In genomic region chr12:2288001-2288400, GRCh38 we compare ENCODE assay signal across 11 cellular contexts.
DNase-seq lines count a peak whose midpoint lies in the region; ATAC-seq and TF ChIP-seq lines count a peak whose summit lies in the region.
"Had no signal": no experiment of that assay in that cellular context is flagged by ENCODE, and none has a peak within 500 bp of the region (broad histone marks: within the 10 kb centered on the region; RNA-seq: fewer than 3 reads in every experiment).

No MANE protein-coding gene starts in this region.

- TF ChIP-seq CTCF in left ventricle myocardium inferior (IDR thresholded peaks at IDR 0.05; ENCODE audit: borderline replicate concordance): no peak
- no peak for TF ChIP-seq CTCF in thoracic aorta (IDR thresholded peaks at IDR 0.05)
- TF ChIP-seq CTCF in PC-3 (conservative IDR thresholded peaks at IDR 0.05; ENCODE audit: low read depth, low read length): no peak

- no peak overlapping the region for H2AFZ ChIP-seq in PC-3 (ENCODE audit: low read length)

- no peaks in the 10 kb centered on the region for H3K9me2 ChIP-seq in PC-3 (replicated peaks; ENCODE audit: low read length)

- intact Hi-C loops in left ventricle myocardium inferior (cut with micrococcal nuclease) (loop anchor here (10.0 kb wide), 1 partner anchor 233 kb away; the partner anchor contains the start of gene CACNA1C), PC-3 (cut with micrococcal nuclease) (no loop called here)

- H3K27ac ChIP-seq in SK-N-MC: peak overlapping the region; percentile 99
- H3K27ac ChIP-seq in left ventricle myocardium inferior (replicated peaks): peak overlapping the region; percentile 83
- peak overlapping the region; percentile 60 to 62 for H3K27ac ChIP-seq in thoracic aorta
- H3K27ac ChIP-seq in PC-3 (ENCODE audit: low read length): no peak overlapping the region
- H3K27ac ChIP-seq: neutrophil had no signal

- no peaks in the 10 kb centered on the region for H3K9me3 ChIP-seq in SK-N-MC (ENCODE audit: low read depth, low read length)
- no peaks in the 10 kb centered on the region for H3K9me3 ChIP-seq in left ventricle myocardium inferior (replicated peaks)
- H3K9me3 ChIP-seq in thoracic aorta: no peaks in the 10 kb centered on the region
- H3K9me3 ChIP-seq in PC-3 (ENCODE audit: low read length): no peaks in the 10 kb centered on the region
- H3K9me3 ChIP-seq: neutrophil had no signal

- no peaks in the 10 kb centered on the region for H4K20me1 ChIP-seq in PC-3 (ENCODE audit: low read length)

- H3K27me3 ChIP-seq in left ventricle myocardium inferior (ENCODE audit: low read depth) (no peaks in the 10 kb centered on the region), thoracic aorta (replicated peaks; ENCODE audit: insufficient read depth) (no peaks in the 10 kb centered on the region), PC-3 (ENCODE audit: low read length) (peaks cover 72% of the 10 kb centered on the region)
- H3K27me3 ChIP-seq: neutrophil had no signal

- H3K79me2 ChIP-seq in PC-3 (ENCODE audit: low read length): no peaks in the 10 kb centered on the region

- DNase-seq in Kasumi-1 (lab: John Stamatoyannopoulos, UW) (peak; percentile 32 to 35), SK-N-MC (ENCODE audit: low read depth, low spot score) (no peak), left ventricle myocardium inferior (no peak), thoracic aorta (ENCODE audit: low spot score) (no peak), PC-3 (no peak), KG1 (lab: John Stamatoyannopoulos, UW) (no peak)
- no peak for DNase-seq in activated naive CD4-positive, alpha-beta T cell (lab: John Stamatoyannopoulos, UW)
- DNase-seq: activated T-cell treated with anti-CD3 and anti-CD28 coated beads, Interleukin-2, amount 50 U/mL, for 72 hours; central memory CD4-positive, alpha-beta T cell; DMS79 had no signal

- H3K4me3 ChIP-seq in SK-N-MC (peak overlapping the region; percentile 68; the same call in 1 of the 2 replicates), left ventricle myocardium inferior (no peak overlapping the region), thoracic aorta (no peak overlapping the region), PC-3 (ENCODE audit: low read length) (no peak overlapping the region)

- H3K36me3 ChIP-seq in SK-N-MC (ENCODE audit: insufficient read depth, low read length): no peaks in the 10 kb centered on the region
- no peaks in the 10 kb centered on the region for H3K36me3 ChIP-seq in left ventricle myocardium inferior
- H3K36me3 ChIP-seq in thoracic aorta: no peaks in the 10 kb centered on the region
- H3K36me3 ChIP-seq in PC-3 (ENCODE audit: low read depth, low read length): no peaks in the 10 kb centered on the region
- H3K36me3 ChIP-seq: neutrophil had no signal

- no TSS peak for BruUV-seq in PC-3 (replicated peaks; lab: Mats Ljungman, UMichigan)

- ATAC-seq in thoracic aorta (ENCODE audit: insufficient number of reproducible peaks, low FRiP score, low read depth) (no peak), PC-3 (no peak)
- ATAC-seq: activated T-cell treated with anti-CD3 and anti-CD28 coated beads, Interleukin-2, amount 50 U/mL, for 72 hours had no signal

- CTCF ChIA-PET in PC-3 (lab: Charles Lee): no interaction called here

- peaks cover 100% of the 10 kb centered on the region for H3K4me1 ChIP-seq in left ventricle myocardium inferior
- peaks cover 38 to 100% of the 10 kb centered on the region in 2 donors for H3K4me1 ChIP-seq in thoracic aorta (ENCODE audit: control insufficient read depth in 1 of 2, low read depth in 2 of 2)
- no peaks in the 10 kb centered on the region for H3K4me1 ChIP-seq in PC-3 (ENCODE audit: insufficient read depth, low read length)

- H3K9ac ChIP-seq in SK-N-MC (ENCODE audit: insufficient read length): no peak overlapping the region
- H3K9ac ChIP-seq in PC-3 (ENCODE audit: low read length): no peak overlapping the region

- no peak overlapping the region for H3K4me2 ChIP-seq in PC-3 (ENCODE audit: low read length)

- H3F3A ChIP-seq in PC-3 (ENCODE audit: low read length, unreplicated experiment): no peaks in the 10 kb centered on the region

- POLR2A ChIA-PET in PC-3 (lab: Charles Lee; ENCODE audit: unreplicated experiment): no interaction called here

Comparison
In these comparisons a context has a peak if more than half of its experiments do, and no peak if none do; other contexts are left out.
1. DNase-seq: peak in Kasumi-1 (2 of 2); none in SK-N-MC (single experiment), left ventricle myocardium inferior (single experiment), thoracic aorta (single experiment), PC-3 (single experiment), activated naive CD4-positive, alpha-beta T cell (0 of 4) and KG1 (single experiment).